Comparison of ENCODE assay signal across 9 cellular contexts in the genomic region with DNA sequence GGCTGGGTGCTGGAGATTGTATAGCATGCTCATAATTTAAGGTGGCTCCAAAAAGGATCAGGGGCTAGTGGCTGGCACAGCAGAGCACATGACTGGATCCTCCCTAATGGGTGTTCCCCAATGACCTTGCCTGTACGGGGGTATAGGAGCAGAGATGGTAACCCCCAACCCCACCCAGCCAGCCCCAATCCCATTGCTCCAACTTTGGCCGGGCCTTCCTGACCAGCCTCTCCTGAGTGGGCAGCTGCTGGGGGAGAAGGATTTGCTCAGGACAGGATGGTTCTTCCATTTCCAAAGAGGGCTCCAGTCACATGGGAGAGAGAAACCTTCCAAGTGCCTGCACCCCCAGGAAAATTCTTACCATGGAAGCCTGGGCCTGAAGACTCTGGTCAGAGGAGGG. TPM values are rescaled to one million over a fixed set of nuclear protein-coding genes. Genes with fewer than 3 reads are reported as not detected.
DNase-seq lines count a peak whose midpoint lies in the region; TF ChIP-seq lines count a peak whose summit lies in the region.
"Had no signal": no experiment of that assay in that cellular context is flagged by ENCODE, and none has a peak within 500 bp of the region (broad histone marks: within the 10 kb centered on the region; RNA-seq: fewer than 3 reads in every experiment).

No MANE protein-coding gene starts in this region.

- TF ChIP-seq POLR2A in adrenal gland (IDR thresholded peaks at IDR 0.05) (no peak), thyroid gland (IDR thresholded peaks at IDR 0.05) (no peak)

- H3K4me3 ChIP-seq in adrenal gland (no peak overlapping the region), mucosa of stomach (ENCODE audit: low read length) (no peak overlapping the region), thyroid gland (replicated peaks in 1 of 3) (no peak overlapping the region)

- H3K27me3 ChIP-seq in adrenal gland (no peaks in the 10 kb centered on the region), mucosa of stomach (ENCODE audit: control insufficient read depth, insufficient read depth, low read length) (peaks cover 11% of the 10 kb centered on the region), thyroid gland (no peaks in the 10 kb centered on the region)

- intact Hi-C loops in adrenal gland (cut with DNase I): no loop called here
- intact Hi-C loops in thyroid gland (cut with DNase I): no loop called here

- peak; percentile 42 for DNase-seq in activated T-cell treated with anti-CD3 and anti-CD28 coated beads, Interleukin-2, amount 50 U/mL, for 1 hour
- no peak for DNase-seq in activated T-cell treated with anti-CD3 and anti-CD28 coated beads for 4 hours
- DNase-seq in adrenal gland: peak in 2 of 7 donors; percentile 13 to 35
- DNase-seq in thyroid gland: no peak
- DNase-seq in GF-D8 (lab: John Stamatoyannopoulos, UW): no peak
- no peak for DNase-seq in hippocampal formation (lab: John Stamatoyannopoulos, UW)
- no peak for DNase-seq in NK-92 (lab: John Stamatoyannopoulos, UW; ENCODE audit: unreplicated experiment)
- DNase-seq: NCI-H2107 had no signal

- TF ChIP-seq CTCF in adrenal gland (IDR thresholded peaks at IDR 0.05) (no peak), thyroid gland (IDR thresholded peaks at IDR 0.05) (no peak)

- H3K36me3 ChIP-seq in adrenal gland (replicated peaks in 1 of 2) (no peaks in the 10 kb centered on the region), mucosa of stomach (ENCODE audit: control insufficient read depth, insufficient read depth, low read length) (no peaks in the 10 kb centered on the region), thyroid gland (no peaks in the 10 kb centered on the region)

- peak overlapping the region; percentile 3 to 92 (median 77) for H3K27ac ChIP-seq in adrenal gland
- peak overlapping the region; percentile 84 to 100 (median 98) for H3K27ac ChIP-seq in thyroid gland

- peak overlapping the region; percentile 77 for H3K9ac ChIP-seq in mucosa of stomach (ENCODE audit: low read length)

- peaks cover 27 to 49% of the 10 kb centered on the region in 2 donors for H3K4me1 ChIP-seq in adrenal gland (replicated peaks in 1 of 2)
- peaks cover 28% of the 10 kb centered on the region for H3K4me1 ChIP-seq in mucosa of stomach (ENCODE audit: control insufficient read depth, insufficient read depth, low read length)
- H3K4me1 ChIP-seq in thyroid gland: peaks cover 41 to 63% of the 10 kb centered on the region in 2 donors

- 50 to 100% (median 74%) methylated on average over 1 to 2 of the region's 2 CpGs for WGBS in adrenal gland, 4 donors
- 79 to 88% methylated on average over 2 of the region's 2 CpGs for WGBS in thyroid gland, 2 donors

- no peaks in the 10 kb centered on the region for H3K9me3 ChIP-seq in adrenal gland (replicated peaks in 1 of 3)
- no peaks in the 10 kb centered on the region for H3K9me3 ChIP-seq in mucosa of stomach (ENCODE audit: control insufficient read depth, low read length)
- H3K9me3 ChIP-seq in thyroid gland: no peaks in the 10 kb centered on the region

RNA-seq across cellular contexts. Expression of a gene that starts 15.3 kb away (rescaled TPM):
- total RNA-seq in adrenal gland (100 to 1,000 TPM in 5 of 8 donors, 10 to 100 TPM in 3; 49.5 to 854 (median 185) TPM), thyroid gland (100 to 1,000 TPM in 1 of 4 donors, 10 to 100 TPM in 3; 46.3 to 156 (median 83.5) TPM)
- 100 to 1,000 TPM in 2 of 3 donors, 10 to 100 TPM in 1; 34.5 to 499 (median 282) TPM for polyA plus RNA-seq in adrenal gland

RNA-seq across cellular contexts. Expression of a gene that starts 29.2 kb away (rescaled TPM):
- total RNA-seq in adrenal gland: 10 to 100 TPM in 5 of 8 donors, 1 to 10 TPM in 3; 1.8 to 26.0 (median 14.9) TPM
- polyA plus RNA-seq in adrenal gland: 10 to 100 TPM in 2 of 3 donors, 1 to 10 TPM in 1; 5.3 to 44.9 (median 41.3) TPM
- 10 to 100 TPM in 3 of 4 donors, 1 to 10 TPM in 1; 9.8 to 20.8 (median 14.5) TPM for total RNA-seq in thyroid gland

RNA-seq across cellular contexts. Expression of a gene that starts 33.9 kb away (rescaled TPM):
- total RNA-seq in adrenal gland: 10 to 100 TPM; 28.8 to 60.4 (median 38.6) TPM
- 10 to 100 TPM; 20.9 to 28.6 (median 27.1) TPM for polyA plus RNA-seq in adrenal gland
- total RNA-seq in thyroid gland: 10 to 100 TPM; 40.7 to 61.1 (median 48.0) TPM

RNA-seq across cellular contexts. Expression of a gene that starts 43.6 kb away (rescaled TPM):
- total RNA-seq in adrenal gland (1 to 10 TPM in 1 of 8 donors, under 1 TPM in 2, not detected in 5; 0.54 to 2.1 (median 0.83) TPM), thyroid gland (under 1 TPM in 1 of 4 donors, not detected in 3; 0.67 TPM)
- under 1 TPM in 1 of 3 donors, not detected in 2; 0.10 TPM for polyA plus RNA-seq in adrenal gland
